ENCODE assay signal across 2 cellular contexts in genomic region chr7:139873593-139874374, GRCh38.
TF ChIP-seq lines count a peak whose summit lies in the region.

No MANE protein-coding gene starts in this region.

TF ChIP-seq in GM23338, 12 proteins besides CTCF, POLR2A, EP300 and RAD21:
- TF ChIP-seq ZNF462 (CRISPR knock-in tag; IDR thresholded peaks at IDR 0.05), result no peak
- TF ChIP-seq NANOG (IDR thresholded peaks at IDR 0.05; ENCODE audit: borderline replicate concordance), result no peak
- TF ChIP-seq REST (IDR thresholded peaks at IDR 0.05; ENCODE audit: unreplicated experiment), result no peak
- TF ChIP-seq EZH2phosphoT487 (IDR thresholded peaks at IDR 0.05; ENCODE audit: unreplicated experiment), result no peak
- no peak for TF ChIP-seq POLR2AphosphoS5 (IDR thresholded peaks at IDR 0.05; ENCODE audit: low read depth)
- no peak for TF ChIP-seq STAT1 (IDR thresholded peaks at IDR 0.05; ENCODE audit: unreplicated experiment)
- no peak for TF ChIP-seq ETS1 (IDR thresholded peaks at IDR 0.05)
- TF ChIP-seq EZH2 (IDR thresholded peaks at IDR 0.05; ENCODE audit: low read depth, unreplicated experiment), result no peak
TF ChIP-seq in GM23338: peak in this region for 0.

TF ChIP-seq in K562, 482 proteins besides CTCF, POLR2A, EP300 and RAD21:
- TF ChIP-seq TSC22D4 (tag; IDR thresholded peaks at IDR 0.05) (no peak), BRF1 (IDR thresholded peaks at IDR 0.05; ENCODE audit: borderline replicate concordance, extremely low read depth, insufficient read length) (no peak), TFAM (CRISPR knock-in tag; conservative IDR thresholded peaks at IDR 0.05) (no peak), KLF6 (CRISPR knock-in tag; IDR thresholded peaks at IDR 0.05; ENCODE audit: borderline replicate concordance) (no peak), ZFPM2 (CRISPR knock-in tag; IDR thresholded peaks at IDR 0.05) (no peak), MAFG (tag; conservative IDR thresholded peaks at IDR 0.05) (peak; percentile 55; the same call in 1 of the 2 replicates), PPARD (CRISPR knock-in tag; IDR thresholded peaks at IDR 0.05) (no peak), ASH1L (IDR thresholded peaks at IDR 0.05; ENCODE audit: borderline replicate concordance, low read depth, partially characterized antibody) (no peak), HINFP (tag; conservative IDR thresholded peaks at IDR 0.05; ENCODE audit: low read depth) (no peak), POLR3G (IDR thresholded peaks at IDR 0.05; ENCODE audit: extremely low read depth, insufficient read length, insufficient replicate concordance) (no peak), MGA (IDR thresholded peaks at IDR 0.05) (no peak), ZNF644 (tag; IDR thresholded peaks at IDR 0.05; ENCODE audit: low read depth) (no peak), PURB (CRISPR knock-in tag; IDR thresholded peaks at IDR 0.05; ENCODE audit: low read depth) (no peak), ZNF197 (CRISPR knock-in tag; IDR thresholded peaks at IDR 0.05; ENCODE audit: low read depth) (no peak), HDAC8 (tag; IDR thresholded peaks at IDR 0.05) (no peak), NFXL1 (CRISPR knock-in tag; IDR thresholded peaks at IDR 0.05) (0 out of 2 replicates have a peak, but pooled peaks have one; percentile 47), C11orf30 (IDR thresholded peaks at IDR 0.05; ENCODE audit: low read depth) (peak; percentile 18; the same call in 1 of the 2 replicates), ILK (tag; IDR thresholded peaks at IDR 0.05; ENCODE audit: borderline replicate concordance, low read depth) (no peak), NFE2 (IDR thresholded peaks at IDR 0.05; ENCODE audit: low read depth) (peak; percentile 53), PRDM10 (IDR thresholded peaks at IDR 0.05; ENCODE audit: partially characterized antibody) (peak; percentile 67), NR2C2 (CRISPR knock-in tag; IDR thresholded peaks at IDR 0.05) (no peak), NR2C2 (tag; IDR thresholded peaks at IDR 0.05) (0 out of 2 replicates have a peak, but pooled peaks have one; percentile 24), SIN3A (IDR thresholded peaks at IDR 0.05; ENCODE audit: borderline replicate concordance in 2 of 2, control insufficient read depth in 1 of 2, low read depth in 2 of 2, low read length in 2 of 2) (no peak)
TF ChIP-seq in K562: peak in this region for 6.
